ENCODE assay signal across 8 cellular contexts in the genomic region with DNA sequence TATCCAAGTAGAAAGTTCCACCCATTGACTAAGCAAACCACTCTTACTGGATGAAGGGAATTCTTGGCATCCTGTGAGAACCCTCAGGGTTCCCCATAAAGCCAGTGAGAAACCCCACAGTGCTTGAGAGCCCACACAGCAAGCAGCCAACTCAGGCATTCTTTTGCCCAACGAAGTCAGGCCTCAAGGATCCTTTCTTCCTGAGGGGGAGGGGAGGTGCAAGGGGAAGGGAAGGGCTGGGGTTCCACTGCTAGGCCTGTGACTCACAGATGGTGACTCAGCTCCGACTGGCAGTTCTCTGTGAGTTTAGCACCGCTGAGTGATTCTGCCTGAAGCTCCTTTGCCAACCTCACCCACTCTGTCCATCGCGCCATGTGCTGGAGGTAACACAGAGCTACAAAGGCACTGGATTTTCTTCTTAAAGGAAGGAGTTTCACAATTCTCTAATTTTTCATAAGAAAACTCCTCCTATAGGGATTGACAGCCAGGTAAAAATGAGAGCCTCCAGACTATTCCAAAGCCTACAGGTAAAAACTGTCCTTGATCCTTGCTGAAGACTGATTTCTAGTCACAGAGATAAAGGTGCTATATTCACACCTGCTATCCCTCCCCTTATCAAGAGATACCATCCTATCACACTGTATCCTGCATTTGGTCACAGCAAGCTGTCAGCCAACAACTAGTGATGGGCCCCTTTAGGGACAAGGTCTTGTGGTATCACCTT. TPM values are rescaled to one million over a fixed set of nuclear protein-coding genes. Genes with fewer than 3 reads are reported as not detected.
DNase-seq lines count a peak whose midpoint lies in the region; ATAC-seq and TF ChIP-seq lines count a peak whose summit lies in the region.

No MANE protein-coding gene starts in this region.

- peaks cover 0 to 2% (median 0%) of the 10 kb centered on the region in 6 donors for H3K9me3 Mint-ChIP-seq in immature natural killer cell

- POLR2A ChIA-PET in AG04450 (lab: Yijun Ruan, JAX), result interaction anchor here (0.6 to 1.9 kb wide), 4 partner anchors 11 to 119 kb away, joined by 3 to 16 read pairs (median 3); no protein-coding TSS in a partner anchor

- TF ChIP-seq CTCF in AG04450 (IDR thresholded peaks at IDR 0.05; ENCODE audit: low read depth, low read length), result no peak
- no peak for TF ChIP-seq CTCF in VCaP (conservative IDR thresholded peaks at IDR 0.05)
- no peak for TF ChIP-seq CTCF in brain microvascular endothelial cell (IDR thresholded peaks at IDR 0.05; ENCODE audit: low read depth, low read length, missing control alignments)

- H3K27ac ChIP-seq in AG04450 (ENCODE audit: low read depth, low read length) (peak overlapping the region; percentile 65), VCaP (peak overlapping the region; percentile 99), brain microvascular endothelial cell (peak overlapping the region; percentile 55)

- H3K36me3 Mint-ChIP-seq in immature natural killer cell, result peaks cover 11 to 45% (median 25%) of the 10 kb centered on the region in 3 donors

- ATAC-seq in HG03025 (IDR thresholded peaks at IDR 0.05; ENCODE audit: low FRiP score, unreplicated experiment), result no peak

- H3K36me3 ChIP-seq in brain microvascular endothelial cell (replicated peaks), result peaks cover 77% of the 10 kb centered on the region

- peak overlapping the region; percentile 28 to 80 (median 60) for H3K27ac Mint-ChIP-seq in immature natural killer cell

- peak overlapping the region; percentile 20; the same call in 1 of the 2 replicates for H3K4me3 ChIP-seq in AG04450 (ENCODE audit: low read depth, low read length)
- no peak overlapping the region for H3K4me3 ChIP-seq in brain microvascular endothelial cell (ENCODE audit: low read depth, low read length)

- CTCF ChIA-PET in AG04450 (lab: Charles Lee), result interaction anchor here (0.9 to 2.2 kb wide), 5 partner anchors 8 to 132 kb away, joined by 3 to 12 read pairs (median 10); no protein-coding TSS in a partner anchor

- peaks cover 56 to 63% of the 10 kb centered on the region in 2 donors for H3K4me1 Mint-ChIP-seq in immature natural killer cell

- peak; percentile 84 for DNase-seq in AG04450 (ENCODE audit: low read depth, low spot score)
- DNase-seq in HUDEP-2 (lab: John Stamatoyannopoulos, UW; ENCODE audit: unreplicated experiment in 76 of 76), result peak in 71 of 76 experiments; percentile 12 to 87 (median 66)
- DNase-seq in brain microvascular endothelial cell, result peak; percentile 98
- peak in 1 of 3 donors; percentile 20 for DNase-seq in immature natural killer cell
- DNase-seq in stimulated activated CD4-positive, alpha-beta T cell treated with anti-CD3 and anti-CD28 coated beads, Interleukin-15, amount 100 ng/mL, for 1 hour (ENCODE audit: low read depth in 1 of 2, low spot score in 1 of 2), result peak; percentile 45 to 60
- no peak for DNase-seq in SHP77 (lab: John Stamatoyannopoulos, UW)

- no peaks in the 10 kb centered on the region for H3K27me3 ChIP-seq in AG04450 (ENCODE audit: control insufficient read depth, insufficient read depth, low read length)
- no peaks in the 10 kb centered on the region for H3K27me3 ChIP-seq in brain microvascular endothelial cell (replicated peaks)

- peak overlapping the region in 2 of 5 donors; percentile 1 to 15 for H3K4me3 Mint-ChIP-seq in immature natural killer cell

- in situ Hi-C loops in brain microvascular endothelial cell (cut with HindIII; ENCODE audit: low pct_ligation_motif_present, low sequenced_read_pairs), result no loop called here

- H3K27me3 Mint-ChIP-seq in immature natural killer cell (ENCODE audit: low read depth in 3 of 3), result peaks cover 5 to 17% (median 15%) of the 10 kb centered on the region in 3 donors

- no peaks in the 10 kb centered on the region; the same call in 1 of the 2 replicates for H3K9me3 ChIP-seq in AG04450 (ENCODE audit: control insufficient read depth, insufficient read depth, low read length)

RNA-seq across cellular contexts. Expression of gene ENO1, which starts 4.8 kb away (rescaled TPM):
- 1,423 and 1,563 TPM in 2 replicates for polyA plus RNA-seq in AG04450 (2011; rRNA removed)
- 1,479 and 1,712 TPM in 2 replicates for polyA minus RNA-seq in AG04450 (2011; rRNA and poly(A)+ RNA removed)
- polyA plus RNA-seq in immature natural killer cell, result 100 to 1,000 TPM; 856 to 982 (median 955) TPM

RNA-seq across cellular contexts. Expression of gene RERE, which starts 56.2 kb away (rescaled TPM):
- polyA plus RNA-seq in AG04450 (2011; rRNA removed) (14.3 and 20.6 TPM in 2 replicates), immature natural killer cell (1 to 10 TPM; 3.8 to 5.9 (median 3.8) TPM)
- polyA minus RNA-seq in AG04450 (2011; rRNA and poly(A)+ RNA removed), result 92.5 and 93.5 TPM in 2 replicates

Comparison
In these comparisons a context has a peak if more than half of its experiments do, and no peak if none do; other contexts are left out.
1. DNase-seq: peak in AG04450 (single experiment), HUDEP-2 (71 of 76), brain microvascular endothelial cell (single experiment) and stimulated activated CD4-positive, alpha-beta T cell treated with anti-CD3 and anti-CD28 coated beads, Interleukin-15, amount 100 ng/mL, for 1 hour (2 of 2); none in SHP77 (0 of 2).
2. Peak in every context shown above with its lines, with median percentiles within 50 percentile points of each other: H3K27ac ChIP-seq.